In genomic region chr18:13453714-13454113, GRCh38 we compare ENCODE assay signal across 15 cellular contexts.
A peak's percentile ranks its signal among the peaks of the same experiment; 100 is the strongest.
DNase-seq lines count a peak whose midpoint lies in the region; ATAC-seq, FAIRE-seq and TF ChIP-seq lines count a peak whose summit lies in the region.
"Had no signal": no experiment of that assay in that cellular context is flagged by ENCODE, and none has a peak within 500 bp of the region (broad histone marks: within the 10 kb centered on the region; RNA-seq: fewer than 3 reads in every experiment).

No MANE protein-coding gene starts in this region.

- no peak overlapping the region for H3K4me2 ChIP-seq in mesenchymal stem cell (ENCODE audit: low read length, poor library complexity, severe bottlenecking)

- no peak overlapping the region for H2BK120ac ChIP-seq in mesenchymal stem cell (ENCODE audit: low read depth, low read length)

- H3K4ac ChIP-seq in mesenchymal stem cell (ENCODE audit: low read depth in 1 of 2, low read length in 2 of 2), result no peak overlapping the region

- WGBS in psoas muscle, 3 donors, result 72 to 89% (median 75%) methylated on average over 18 of the region's 18 CpGs
- WGBS in mesenchymal stem cell, result 93% methylated on average over 18 of the region's 18 CpGs

- H3K14ac ChIP-seq in mesenchymal stem cell (ENCODE audit: low read length in 2 of 2), result no peak overlapping the region

- peak; percentile 30 for ATAC-seq in Right ventricle myocardium inferior
- ATAC-seq in psoas muscle, result peak in 3 of 4 donors; percentile 48 to 79 (median 63)
- ATAC-seq in GM19452 (IDR thresholded peaks at IDR 0.05; ENCODE audit: unreplicated experiment), result no peak

- H2AFZ ChIP-seq in mesenchymal stem cell (ENCODE audit: low read depth, low read length), result no peak overlapping the region

- no peaks in the 10 kb centered on the region for H3K9me3 ChIP-seq in psoas muscle
- peaks cover 2% of the 10 kb centered on the region for H3K9me3 ChIP-seq in mesenchymal stem cell (ENCODE audit: control insufficient read depth, low read length)
- H3K9me3 ChIP-seq: pancreas had no signal

- H3K4me3 ChIP-seq in psoas muscle, result no peak overlapping the region
- no peak overlapping the region for H3K4me3 ChIP-seq in mesenchymal stem cell (ENCODE audit: insufficient read depth in 1 of 2, low read depth in 1 of 2, low read length in 2 of 2)
- H3K4me3 ChIP-seq: pancreas had no signal

- no peak overlapping the region for H2AK5ac ChIP-seq in mesenchymal stem cell (ENCODE audit: low read length, severe bottlenecking)

- H2BK12ac ChIP-seq in mesenchymal stem cell (ENCODE audit: low read length in 2 of 2), result no peak overlapping the region

- FAIRE-seq in frontal cortex (lab: Jason Lieb, UNC), result no peak
- FAIRE-seq: H1, pancreas had no signal

- peaks cover 39% of the 10 kb centered on the region for H3K4me1 ChIP-seq in psoas muscle
- H3K4me1 ChIP-seq in mesenchymal stem cell (ENCODE audit: control insufficient read depth, insufficient read depth, low read depth, low read length), result peaks cover 16% of the 10 kb centered on the region
- H3K4me1 ChIP-seq: pancreas had no signal

- no peak for TF ChIP-seq CTCF in psoas muscle (IDR thresholded peaks at IDR 0.05)

- H4K91ac ChIP-seq in mesenchymal stem cell (ENCODE audit: low read length), result no peak overlapping the region

- H3K9ac ChIP-seq in mesenchymal stem cell (ENCODE audit: low read length), result no peak overlapping the region

- no peaks in the 10 kb centered on the region for H3K27me3 ChIP-seq in psoas muscle (ENCODE audit: insufficient read depth in 3 of 3, low read length in 2 of 3)
- H3K27me3 ChIP-seq in mesenchymal stem cell (ENCODE audit: control insufficient read depth in 1 of 2, insufficient read depth in 1 of 2, low read length in 2 of 2), result peaks cover 7 to 21% of the 10 kb centered on the region in 2 experiments
- H3K27me3 ChIP-seq: pancreas had no signal

- no peak overlapping the region for H4K8ac ChIP-seq in mesenchymal stem cell (ENCODE audit: low read length)

- H2BK15ac ChIP-seq in mesenchymal stem cell (ENCODE audit: low read depth, poor library complexity, severe bottlenecking), result no peak overlapping the region

- H3K18ac ChIP-seq in mesenchymal stem cell (ENCODE audit: low read depth in 1 of 2, low read length in 2 of 2), result no peak overlapping the region

- DNase-seq in D341Med (ENCODE audit: low spot score), result peak; percentile 90
- DNase-seq in NCI-H2227 (lab: John Stamatoyannopoulos, UW; ENCODE audit: unreplicated experiment), result peak; percentile 92
- DNase-seq in Right ventricle myocardium inferior (ENCODE audit: missing footprints), result no peak
- DNase-seq in psoas muscle, result no peak
- DNase-seq in NCI-H524 (lab: John Stamatoyannopoulos, UW), result no peak
- DNase-seq in frontal cortex (ENCODE audit: low spot score in 2 of 2), result no peak
- DNase-seq in mesenchymal stem cell, result no peak
- DNase-seq: activated gamma-delta T cell treated with Interleukin-2 at 50 U/mL for 16 hours, EL, hippocampal formation, NCI-H2081, pancreas had no signal

- no peaks in the 10 kb centered on the region for H3K79me1 ChIP-seq in mesenchymal stem cell (replicated peaks; ENCODE audit: low read length, poor library complexity, severe bottlenecking)

- H3K36me3 ChIP-seq in psoas muscle (ENCODE audit: insufficient read depth in 1 of 2, low read depth in 1 of 2), result no peaks in the 10 kb centered on the region
- no peaks in the 10 kb centered on the region for H3K36me3 ChIP-seq in mesenchymal stem cell (ENCODE audit: control insufficient read depth in 1 of 2, insufficient read depth in 2 of 2, low read depth in 1 of 2, low read length in 2 of 2)
- H3K36me3 ChIP-seq: pancreas had no signal

- no peak overlapping the region for H3K27ac ChIP-seq in psoas muscle
- H3K27ac ChIP-seq in mesenchymal stem cell (ENCODE audit: low read length, poor library complexity, severe bottlenecking), result no peak overlapping the region
- H3K27ac ChIP-seq: pancreas, VCaP had no signal

- no peak overlapping the region for H2BK5ac ChIP-seq in mesenchymal stem cell (ENCODE audit: low read depth, low read length, poor library complexity, severe bottlenecking)

- H3K23ac ChIP-seq in mesenchymal stem cell (ENCODE audit: low read length in 2 of 2), result no peak overlapping the region

- intact Hi-C loops in Right ventricle myocardium inferior (cut with DNase I) (loop anchor here (5.0 kb wide), 1 partner anchor 231 kb away; no protein-coding TSS in a partner anchor), psoas muscle (cut with DNase I) (loop anchor here in 1 of 2 donors (5.0 to 10.0 kb wide), 3 partner anchors 44 to 239 kb away; partner anchors contain the start of gene LDLRAD4)

Comparison
In these comparisons a context has a peak if more than half of its experiments do, and no peak if none do; other contexts are left out.
1. DNase-seq: peak in D341Med (single experiment) and NCI-H2227 (single experiment); none in Right ventricle myocardium inferior (single experiment), psoas muscle (0 of 2), NCI-H524 (0 of 2), frontal cortex (0 of 2) and mesenchymal stem cell (single experiment).